ENCODE assay signal across 9 cellular contexts in genomic region chr6:122798099-122798641, GRCh38. TPM values are rescaled to one million over a fixed set of nuclear protein-coding genes. Genes with fewer than 3 reads are reported as not detected.
DNase-seq lines count a peak whose midpoint lies in the region; ATAC-seq, FAIRE-seq and TF ChIP-seq lines count a peak whose summit lies in the region.
"Had no signal": no experiment of that assay in that cellular context is flagged by ENCODE, and none has a peak within 500 bp of the region (broad histone marks: within the 10 kb centered on the region; RNA-seq: fewer than 3 reads in every experiment).

No MANE protein-coding gene starts in this region.

- no peak for DNase-seq in activated CD4-positive, CD25-positive, alpha-beta regulatory T cell (lab: John Stamatoyannopoulos, UW)
- DNase-seq in NCI-H748 (lab: John Stamatoyannopoulos, UW; ENCODE audit: unreplicated experiment) (peak; percentile 42), fibroblast of pulmonary artery (ENCODE audit: low read depth) (peak; percentile 55), omental fat pad (ENCODE audit: low spot score) (no peak), urothelium cell line (ENCODE audit: low spot score) (no peak)
- no peak for DNase-seq in stimulated activated CD4-positive, alpha-beta T cell treated with anti-CD3 and anti-CD28 coated beads, Interleukin-2, amount 100 ng/mL, for 24 hours

- TF ChIP-seq CTCF in fibroblast of pulmonary artery (IDR thresholded peaks at IDR 0.05; ENCODE audit: low read length, missing control alignments) (no peak), omental fat pad (IDR thresholded peaks at IDR 0.05) (no peak)

- peak; percentile 51 to 56 for ATAC-seq in activated CD4-positive, CD25-positive, alpha-beta regulatory T cell treated with anti-CD3 and anti-CD28 coated beads, Interleukin-2, amount 50 U/mL, for 24 hours
- ATAC-seq in HG02588 (IDR thresholded peaks at IDR 0.05; ENCODE audit: unreplicated experiment), result peak; percentile 88
- ATAC-seq in omental fat pad (ENCODE audit: low FRiP score), result no peak

- H3K4me3 ChIP-seq in fibroblast of pulmonary artery (replicated peaks; ENCODE audit: low read depth, low read length), result no peak overlapping the region

- no peak for FAIRE-seq in urothelium cell line (lab: Jason Lieb, UNC)

RNA-seq across cellular contexts. Expression of gene SMPDL3A, which starts 9.1 kb away (rescaled TPM):
- 10 to 100 TPM in 3 of 4 donors, 1 to 10 TPM in 1; 5.8 to 19.1 (median 15.1) TPM for total RNA-seq in omental fat pad
- total RNA-seq: CD4-positive, CD25-positive, alpha-beta regulatory T cell had no signal

RNA-seq across cellular contexts. Expression of gene FABP7, which starts 18.7 kb away (rescaled TPM):
- total RNA-seq in omental fat pad, result not detected
- total RNA-seq: CD4-positive, CD25-positive, alpha-beta regulatory T cell had no signal

Comparison
In these comparisons a context has a peak if more than half of its experiments do, and no peak if none do; other contexts are left out.
1. DNase-seq: peak in NCI-H748 (single experiment) and fibroblast of pulmonary artery (single experiment); none in activated CD4-positive, CD25-positive, alpha-beta regulatory T cell (0 of 4), omental fat pad (single experiment), urothelium cell line (single experiment) and stimulated activated CD4-positive, alpha-beta T cell treated with anti-CD3 and anti-CD28 coated beads, Interleukin-2, amount 100 ng/mL, for 24 hours (0 of 2).